12 cellular contexts compared by ENCODE assay signal in the genomic region with DNA sequence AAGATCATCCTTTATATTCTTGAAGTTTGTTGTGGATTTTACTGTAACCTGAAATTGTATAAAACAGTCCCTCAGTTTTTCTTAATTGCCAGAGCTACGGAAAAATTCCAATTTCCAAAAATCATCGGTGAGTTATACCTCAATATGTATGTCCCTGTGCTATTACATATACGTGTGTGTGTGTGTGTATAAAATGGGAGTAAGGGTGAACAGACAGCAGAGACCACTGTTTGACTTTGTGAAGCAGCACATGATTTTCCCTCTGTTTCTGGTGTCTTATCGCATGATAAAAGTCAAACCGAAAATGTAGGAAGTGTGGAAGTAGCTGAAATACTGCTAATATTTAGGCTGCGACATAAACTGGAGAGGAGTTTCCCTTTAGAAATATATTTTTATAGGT. TPM values are rescaled to one million over a fixed set of nuclear protein-coding genes. Genes with fewer than 3 reads are reported as not detected.
A peak's percentile ranks its signal among the peaks of the same experiment; 100 is the strongest.
DNase-seq lines count a peak whose midpoint lies in the region; ATAC-seq and TF ChIP-seq lines count a peak whose summit lies in the region.
"Had no signal": no experiment of that assay in that cellular context is flagged by ENCODE, and none has a peak within 500 bp of the region (broad histone marks: within the 10 kb centered on the region; RNA-seq: fewer than 3 reads in every experiment).

No MANE protein-coding gene starts in this region.

- peak; percentile 14 for DNase-seq in AG10803 (ENCODE audit: low read depth)
- peak; percentile 30 for DNase-seq in NCI-H146 treated with DMSO at 0.1 percent for 48 hours (lab: John Stamatoyannopoulos, UW; ENCODE audit: unreplicated experiment)
- peak; percentile 39 for DNase-seq in choroid plexus epithelial cell (ENCODE audit: low read depth)
- DNase-seq in upper lobe of left lung, result no peak
- no peak for DNase-seq in NCI-H1417 treated with DMSO at 0.1 percent for 48 hours (lab: John Stamatoyannopoulos, UW)
- DNase-seq: activated CD4-positive, alpha-beta T cell treated with anti-CD3 and anti-CD28 coated beads, Interleukin-2, amount 10 ng/mL, durations not matched to agents 7 days and 5 days; NCI-H774; tibial artery had no signal

- WGBS in upper lobe of left lung, 2 donors, result 85 to 87% methylated on average over 6 of the region's 6 CpGs

- no peak for TF ChIP-seq EP300 in upper lobe of left lung (IDR thresholded peaks at IDR 0.05)

- H3K36me3 ChIP-seq in upper lobe of left lung, result no peaks in the 10 kb centered on the region
- H3K36me3 ChIP-seq: tibial artery had no signal

- no peaks in the 10 kb centered on the region for H3K4me1 ChIP-seq in upper lobe of left lung
- H3K4me1 ChIP-seq: tibial artery had no signal

- no peak overlapping the region for H3K27ac ChIP-seq in upper lobe of left lung
- H3K27ac ChIP-seq: tibial artery had no signal

- ATAC-seq in upper lobe of left lung (ENCODE audit: low FRiP score in 2 of 2) (no peak), HG02763 (IDR thresholded peaks at IDR 0.05; ENCODE audit: unreplicated experiment) (no peak), GM21529 (IDR thresholded peaks at IDR 0.05; ENCODE audit: unreplicated experiment) (no peak)

- H3K27me3 ChIP-seq in upper lobe of left lung, result no peaks in the 10 kb centered on the region
- H3K27me3 ChIP-seq: tibial artery had no signal

- TF ChIP-seq POLR2A in upper lobe of left lung (IDR thresholded peaks at IDR 0.05), result no peak

- H3K9me3 ChIP-seq in upper lobe of left lung, result no peaks in the 10 kb centered on the region
- H3K9me3 ChIP-seq: tibial artery had no signal

- TF ChIP-seq CTCF in AG10803 (conservative IDR thresholded peaks at IDR 0.05; ENCODE audit: low read length) (no peak), GM12872 (IDR thresholded peaks at IDR 0.05; ENCODE audit: insufficient read depth, low read depth, low read length) (peak; percentile 42), choroid plexus epithelial cell (conservative IDR thresholded peaks at IDR 0.05; ENCODE audit: low read depth, low read length) (no peak), upper lobe of left lung (IDR thresholded peaks at IDR 0.05) (no peak)

- H3K4me3 ChIP-seq in AG10803 (ENCODE audit: low read length) (no peak overlapping the region), choroid plexus epithelial cell (ENCODE audit: low read depth, low read length) (no peak overlapping the region), upper lobe of left lung (no peak overlapping the region)
- H3K4me3 ChIP-seq: tibial artery had no signal

RNA-seq across cellular contexts. Expression of a gene that starts 1.2 kb away (rescaled TPM):
- not detected for total RNA-seq in upper lobe of left lung
- total RNA-seq: activated CD4-positive, alpha-beta T cell treated with anti-CD3 and anti-CD28 coated beads, Interleukin-2, amount 10 ng/mL, durations not matched to agents 7 days and 5 days; myocyte had no signal

RNA-seq across cellular contexts. Expression of a gene that starts 28.5 kb away (rescaled TPM):
- total RNA-seq in upper lobe of left lung, result not detected
- total RNA-seq: activated CD4-positive, alpha-beta T cell treated with anti-CD3 and anti-CD28 coated beads, Interleukin-2, amount 10 ng/mL, durations not matched to agents 7 days and 5 days; myocyte had no signal

RNA-seq across cellular contexts. Expression of a gene that starts 41.4 kb away (rescaled TPM):
- total RNA-seq in upper lobe of left lung, result not detected
- total RNA-seq: activated CD4-positive, alpha-beta T cell treated with anti-CD3 and anti-CD28 coated beads, Interleukin-2, amount 10 ng/mL, durations not matched to agents 7 days and 5 days; myocyte had no signal

RNA-seq across cellular contexts. Expression of a gene that starts 42.6 kb away (rescaled TPM):
- total RNA-seq in upper lobe of left lung, result not detected
- total RNA-seq: activated CD4-positive, alpha-beta T cell treated with anti-CD3 and anti-CD28 coated beads, Interleukin-2, amount 10 ng/mL, durations not matched to agents 7 days and 5 days; myocyte had no signal

RNA-seq across cellular contexts. Expression of a gene that starts 55.4 kb away (rescaled TPM):
- not detected for total RNA-seq in upper lobe of left lung
- total RNA-seq: activated CD4-positive, alpha-beta T cell treated with anti-CD3 and anti-CD28 coated beads, Interleukin-2, amount 10 ng/mL, durations not matched to agents 7 days and 5 days; myocyte had no signal

Comparison
In these comparisons a context has a peak if more than half of its experiments do, and no peak if none do; other contexts are left out.
1. DNase-seq: peak in AG10803 (single experiment), NCI-H146 treated with DMSO at 0.1 percent for 48 hours (single experiment) and choroid plexus epithelial cell (single experiment); none in upper lobe of left lung (0 of 2) and NCI-H1417 treated with DMSO at 0.1 percent for 48 hours (single experiment).